In the genomic region with DNA sequence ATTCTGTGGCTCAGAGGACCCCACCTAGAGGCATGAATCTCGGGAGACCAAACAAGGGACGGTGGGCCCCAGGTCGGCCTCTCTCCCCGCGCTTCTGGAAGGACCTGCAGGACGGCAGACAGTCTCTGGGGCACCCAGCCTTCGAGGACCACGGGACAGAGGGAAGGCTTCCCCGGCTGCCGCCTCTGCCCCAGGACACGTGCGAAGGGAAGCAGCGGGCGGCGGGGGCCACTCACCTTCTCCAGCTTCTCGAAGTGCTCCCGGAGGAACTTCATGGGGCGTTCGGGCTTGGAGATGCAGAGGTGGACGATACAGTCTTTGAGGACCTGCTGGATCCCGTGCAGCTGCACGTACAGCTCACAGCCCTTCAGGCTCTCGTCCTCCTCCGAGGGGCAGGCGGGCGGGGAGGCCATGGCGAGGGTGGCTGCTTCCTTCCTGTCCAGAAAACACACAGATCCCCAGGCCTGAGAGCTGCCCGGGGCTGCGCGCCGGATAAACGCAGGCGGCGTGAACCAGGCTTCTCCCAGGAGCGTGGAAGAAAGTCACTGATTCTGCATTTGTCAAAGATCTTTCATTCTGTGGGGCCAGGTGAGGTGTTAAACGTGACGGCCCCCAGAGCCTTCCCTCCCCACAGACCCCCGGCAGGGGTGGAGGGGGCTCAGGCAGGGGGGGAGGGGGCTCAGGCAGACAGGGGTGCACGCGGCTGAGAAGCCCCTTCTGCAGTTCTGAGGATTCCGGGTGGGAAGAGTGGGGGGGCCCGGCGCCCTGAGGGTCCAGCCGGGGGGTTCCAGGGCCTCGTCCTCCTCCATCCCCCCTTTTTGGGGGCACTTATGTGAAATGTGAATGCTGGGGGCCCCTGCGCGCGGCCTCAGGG, we compare ENCODE assay signal across 10 cellular contexts. TPM values are rescaled to one million over a fixed set of nuclear protein-coding genes. Genes with fewer than 3 reads are reported as not detected.
DNase-seq lines count a peak whose midpoint lies in the region; ATAC-seq and TF ChIP-seq lines count a peak whose summit lies in the region.
"Had no signal": no experiment of that assay in that cellular context is flagged by ENCODE, and none has a peak within 500 bp of the region (broad histone marks: within the 10 kb centered on the region; RNA-seq: fewer than 3 reads in every experiment).

No MANE protein-coding gene starts in this region.

- peak overlapping the region; percentile 51 for H3K27ac Mint-ChIP-seq in CD4-positive, alpha-beta T cell
- no peak overlapping the region for H3K27ac Mint-ChIP-seq in WTC11
- peak overlapping the region; percentile 83 for H3K27ac Mint-ChIP-seq in progenitor cell of endocrine pancreas

- H3K27me3 ChIP-seq in CD4-positive, alpha-beta T cell (ENCODE audit: control insufficient read depth, insufficient read depth, low read length), result no peaks in the 10 kb centered on the region

- no peak overlapping the region for H3K27ac ChIP-seq in CD4-positive, alpha-beta T cell (ENCODE audit: low read depth, low read length)
- H3K27ac ChIP-seq: HL-60 had no signal

- no peak for ATAC-seq in CD4-positive, alpha-beta T cell (ENCODE audit: poor library complexity)
- ATAC-seq in WTC11 (no peak), left cardiac atrium (peak; percentile 55 to 58), GM18511 (IDR thresholded peaks at IDR 0.05; ENCODE audit: unreplicated experiment) (no peak)

- no peaks in the 10 kb centered on the region for H3K9me3 Mint-ChIP-seq in CD4-positive, alpha-beta T cell
- no peaks in the 10 kb centered on the region for H3K9me3 Mint-ChIP-seq in WTC11
- no peaks in the 10 kb centered on the region for H3K9me3 Mint-ChIP-seq in progenitor cell of endocrine pancreas (ENCODE audit: low read depth)

- peaks cover 16% of the 10 kb centered on the region for H3K36me3 Mint-ChIP-seq in CD4-positive, alpha-beta T cell (ENCODE audit: low read depth)
- peaks cover 8% of the 10 kb centered on the region; the same call in 1 of the 2 replicates for H3K36me3 Mint-ChIP-seq in WTC11
- peaks cover 14% of the 10 kb centered on the region for H3K36me3 Mint-ChIP-seq in progenitor cell of endocrine pancreas (ENCODE audit: insufficient read depth)

- no peak for DNase-seq in CD4-positive, alpha-beta T cell
- no peak for DNase-seq in WTC11 (ENCODE audit: low spot score)
- peak; percentile 61 for DNase-seq in left cardiac atrium
- no peak for DNase-seq in progenitor cell of endocrine pancreas (ENCODE audit: low spot score, unreplicated experiment)
- no peak for DNase-seq in effector CD4-positive, alpha-beta T cell
- no peak for DNase-seq in GOT3 (lab: John Stamatoyannopoulos, UW)
- no peak for DNase-seq in NCI-H2171 (lab: John Stamatoyannopoulos, UW)
- DNase-seq: NCI-H2107 had no signal

- H3K27me3 Mint-ChIP-seq in CD4-positive, alpha-beta T cell, result no peaks in the 10 kb centered on the region
- no peaks in the 10 kb centered on the region for H3K27me3 Mint-ChIP-seq in WTC11 (ENCODE audit: low read depth)
- no peaks in the 10 kb centered on the region for H3K27me3 Mint-ChIP-seq in progenitor cell of endocrine pancreas

- intact Hi-C loops in CD4-positive, alpha-beta T cell (cut with DNase I, micrococcal nuclease), result no loop called here
- intact Hi-C loops in left cardiac atrium (cut with DNase I), result no loop called here

- no peaks in the 10 kb centered on the region for H3K9me3 ChIP-seq in CD4-positive, alpha-beta T cell (ENCODE audit: control insufficient read depth, low read length)

- POLR2A ChIA-PET in CD4-positive, alpha-beta T cell (lab: Charles Lee), result interaction anchor here (0.7 to 2.2 kb wide), 6 partner anchors 8 to 360 kb away, joined by 3 to 5 read pairs (median 3); no protein-coding TSS in a partner anchor
- POLR2A ChIA-PET in WTC11 (lab: Charles Lee), result interaction anchor here (0.6 to 0.7 kb wide), 4 partner anchors 16 to 108 kb away, joined by 3 to 4 read pairs (median 4); a partner anchor contains a TSS

- TF ChIP-seq CTCF in CD4-positive, alpha-beta T cell (IDR thresholded peaks at IDR 0.05), result no peak
- no peak for TF ChIP-seq CTCF in WTC11 (IDR thresholded peaks at IDR 0.05)
- no peak for TF ChIP-seq CTCF in progenitor cell of endocrine pancreas (IDR thresholded peaks at IDR 0.05; ENCODE audit: unreplicated experiment)

- CTCF ChIA-PET in CD4-positive, alpha-beta T cell (lab: Charles Lee), result no interaction called here
- CTCF ChIA-PET in WTC11 (lab: Charles Lee), result interaction anchor here (1.3 kb wide), 1 partner anchor 45 kb away, joined by 4 read pairs; no protein-coding TSS in a partner anchor

- peaks cover 13% of the 10 kb centered on the region for H3K4me1 Mint-ChIP-seq in CD4-positive, alpha-beta T cell (ENCODE audit: low read depth)
- peaks cover 17% of the 10 kb centered on the region for H3K4me1 Mint-ChIP-seq in WTC11
- H3K4me1 Mint-ChIP-seq in progenitor cell of endocrine pancreas (ENCODE audit: low read depth), result peaks cover 11% of the 10 kb centered on the region

- H3K4me3 Mint-ChIP-seq in CD4-positive, alpha-beta T cell, result peak overlapping the region; percentile 79
- peak overlapping the region; percentile 44 for H3K4me3 Mint-ChIP-seq in WTC11
- H3K4me3 Mint-ChIP-seq in progenitor cell of endocrine pancreas (ENCODE audit: low read depth), result peak overlapping the region; percentile 70

TF ChIP-seq in WTC11, 78 proteins besides CTCF, POLR2A, EP300 and RAD21 (continues in another document):
- no peak for TF ChIP-seq SMAD3 (CRISPR knock-in tag; IDR thresholded peaks at IDR 0.05; ENCODE audit: borderline replicate concordance)
- TF ChIP-seq, protein P1, sequence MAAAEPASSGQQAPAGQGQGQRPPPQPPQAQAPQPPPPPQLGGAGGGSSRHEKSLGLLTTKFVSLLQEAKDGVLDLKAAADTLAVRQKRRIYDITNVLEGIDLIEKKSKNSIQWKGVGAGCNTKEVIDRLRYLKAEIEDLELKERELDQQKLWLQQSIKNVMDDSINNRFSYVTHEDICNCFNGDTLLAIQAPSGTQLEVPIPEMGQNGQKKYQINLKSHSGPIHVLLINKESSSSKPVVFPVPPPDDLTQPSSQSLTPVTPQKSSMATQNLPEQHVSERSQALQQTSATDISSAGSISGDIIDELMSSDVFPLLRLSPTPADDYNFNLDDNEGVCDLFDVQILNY (CRISPR knock-in tag; IDR thresholded peaks at IDR 0.05), result no peak
- TF ChIP-seq FOXK1 (CRISPR knock-in tag; IDR thresholded peaks at IDR 0.05), result no peak
- TF ChIP-seq, protein P2, sequence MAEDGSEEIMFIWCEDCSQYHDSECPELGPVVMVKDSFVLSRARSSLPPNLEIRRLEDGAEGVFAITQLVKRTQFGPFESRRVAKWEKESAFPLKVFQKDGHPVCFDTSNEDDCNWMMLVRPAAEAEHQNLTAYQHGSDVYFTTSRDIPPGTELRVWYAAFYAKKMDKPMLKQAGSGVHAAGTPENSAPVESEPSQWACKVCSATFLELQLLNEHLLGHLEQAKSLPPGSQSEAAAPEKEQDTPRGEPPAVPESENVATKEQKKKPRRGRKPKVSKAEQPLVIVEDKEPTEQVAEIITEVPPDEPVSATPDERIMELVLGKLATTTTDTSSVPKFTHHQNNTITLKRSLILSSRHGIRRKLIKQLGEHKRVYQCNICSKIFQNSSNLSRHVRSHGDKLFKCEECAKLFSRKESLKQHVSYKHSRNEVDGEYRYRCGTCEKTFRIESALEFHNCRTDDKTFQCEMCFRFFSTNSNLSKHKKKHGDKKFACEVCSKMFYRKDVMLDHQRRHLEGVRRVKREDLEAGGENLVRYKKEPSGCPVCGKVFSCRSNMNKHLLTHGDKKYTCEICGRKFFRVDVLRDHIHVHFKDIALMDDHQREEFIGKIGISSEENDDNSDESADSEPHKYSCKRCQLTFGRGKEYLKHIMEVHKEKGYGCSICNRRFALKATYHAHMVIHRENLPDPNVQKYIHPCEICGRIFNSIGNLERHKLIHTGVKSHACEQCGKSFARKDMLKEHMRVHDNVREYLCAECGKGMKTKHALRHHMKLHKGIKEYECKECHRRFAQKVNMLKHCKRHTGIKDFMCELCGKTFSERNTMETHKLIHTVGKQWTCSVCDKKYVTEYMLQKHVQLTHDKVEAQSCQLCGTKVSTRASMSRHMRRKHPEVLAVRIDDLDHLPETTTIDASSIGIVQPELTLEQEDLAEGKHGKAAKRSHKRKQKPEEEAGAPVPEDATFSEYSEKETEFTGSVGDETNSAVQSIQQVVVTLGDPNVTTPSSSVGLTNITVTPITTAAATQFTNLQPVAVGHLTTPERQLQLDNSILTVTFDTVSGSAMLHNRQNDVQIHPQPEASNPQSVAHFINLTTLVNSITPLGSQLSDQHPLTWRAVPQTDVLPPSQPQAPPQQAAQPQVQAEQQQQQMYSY (CRISPR knock-in tag; IDR thresholded peaks at IDR 0.05), result no peak
- no peak for TF ChIP-seq OVOL2 (CRISPR knock-in tag; IDR thresholded peaks at IDR 0.05; ENCODE audit: borderline replicate concordance)
- TF ChIP-seq HMGA2 (CRISPR knock-in tag; IDR thresholded peaks at IDR 0.05), result no peak

RNA-seq across cellular contexts. Expression of a gene that starts 15.2 kb away (rescaled TPM):
- 1 to 10 TPM; 4.8 to 6.1 TPM for total RNA-seq in CD4-positive, alpha-beta T cell
- total RNA-seq in WTC11 (2021) (55.5 to 62.2 TPM (median 56.0 TPM) in 3 replicates), left cardiac atrium (10 to 100 TPM; 14.9 to 15.0 TPM), progenitor cell of endocrine pancreas (46.7 and 51.0 TPM in 2 replicates)

RNA-seq across cellular contexts. Expression of a gene that starts 15.8 kb away (rescaled TPM):
- total RNA-seq in CD4-positive, alpha-beta T cell, result 10 to 100 TPM; 18.8 to 19.5 TPM
- total RNA-seq in WTC11 (2021) (40.8 to 44.1 TPM (median 43.6 TPM) in 3 replicates), left cardiac atrium (10 to 100 TPM; 15.8 to 19.8 TPM), progenitor cell of endocrine pancreas (51.6 and 54.2 TPM in 2 replicates)

Comparison
In these comparisons a context has a peak if more than half of its experiments do, and no peak if none do; other contexts are left out.
1. ATAC-seq: peak in left cardiac atrium (2 of 2); none in CD4-positive, alpha-beta T cell (single experiment), WTC11 (single experiment) and GM18511 (single experiment).
2. Peak in every context shown above with its lines, with median percentiles within 50 percentile points of each other: H3K4me3 Mint-ChIP-seq.